8 cellular contexts compared by ENCODE assay signal in the genomic region with DNA sequence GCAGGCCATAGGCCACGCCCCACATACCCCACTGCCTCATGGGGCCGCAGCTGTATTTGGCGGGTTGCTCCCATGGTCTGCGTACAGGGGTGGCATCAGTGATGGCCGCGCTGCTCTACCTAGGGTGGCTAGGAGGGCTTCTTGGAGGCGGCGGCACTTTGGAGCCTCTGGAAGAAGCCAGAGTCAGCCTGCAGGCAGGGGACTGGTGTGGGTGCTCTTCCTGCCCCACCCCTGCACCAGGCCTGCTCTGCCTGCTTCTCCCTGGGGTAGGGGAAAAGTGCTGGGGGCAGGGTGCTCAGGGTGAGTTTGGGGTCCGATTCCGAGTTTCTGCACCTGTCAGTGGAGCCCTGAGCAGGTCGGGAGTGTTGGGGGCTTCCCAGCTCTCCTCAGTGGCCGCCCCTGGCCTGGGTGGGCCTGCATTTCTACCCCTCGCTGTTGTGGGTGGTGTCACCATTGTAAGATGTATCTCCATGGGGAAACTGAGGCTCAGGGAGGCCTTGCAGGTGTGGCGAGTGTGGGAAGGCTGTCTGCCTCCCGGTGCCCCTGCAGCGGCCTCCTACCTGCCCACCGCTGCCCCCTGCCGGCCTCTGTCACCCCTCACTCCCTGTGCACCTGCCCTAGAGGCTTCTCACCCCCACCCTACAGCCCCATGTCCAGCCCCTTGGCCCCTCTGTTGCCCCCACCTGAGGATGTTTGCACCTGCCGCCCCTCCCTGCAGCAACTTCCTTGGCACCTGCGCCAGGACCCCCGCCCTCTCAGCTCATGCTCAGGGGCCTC. TPM values are rescaled to one million over a fixed set of nuclear protein-coding genes. Genes with fewer than 3 reads are reported as not detected.
DNase-seq lines count a peak whose midpoint lies in the region; ATAC-seq and TF ChIP-seq lines count a peak whose summit lies in the region.

No MANE protein-coding gene starts in this region.

- H3K27ac Mint-ChIP-seq in activated naive CD4-positive, alpha-beta T cell treated with anti-CD3 and anti-CD28 coated beads, Interleukin-2, amount 10 ng/mL, durations not matched to agents 7 days and 5 days = no peak overlapping the region
- H3K27ac Mint-ChIP-seq in naive thymus-derived CD8-positive, alpha-beta T cell = no peak overlapping the region

- no peak overlapping the region for H3K27ac ChIP-seq in OCI-LY1 (ENCODE audit: low read depth, low read length, poor library complexity, severe bottlenecking)

- TF ChIP-seq CTCF in BE2C (IDR thresholded peaks at IDR 0.05; ENCODE audit: low read depth, low read length) (peak; percentile 58), OCI-LY1 (IDR thresholded peaks at IDR 0.05; ENCODE audit: low read length) (peak; percentile 53)

- peaks cover 32% of the 10 kb centered on the region for H3K27me3 Mint-ChIP-seq in activated naive CD4-positive, alpha-beta T cell treated with anti-CD3 and anti-CD28 coated beads, Interleukin-2, amount 10 ng/mL, durations not matched to agents 7 days and 5 days
- H3K27me3 Mint-ChIP-seq in naive thymus-derived CD8-positive, alpha-beta T cell = peaks cover 1 to 57% (median 14%) of the 10 kb centered on the region in 5 donors

- H3K9ac ChIP-seq in OCI-LY1 (ENCODE audit: low read length) = no peak overlapping the region

- no peaks in the 10 kb centered on the region for H3K36me3 ChIP-seq in BE2C
- H3K36me3 ChIP-seq in OCI-LY1 (ENCODE audit: insufficient read depth, low read length) = no peaks in the 10 kb centered on the region

- no peaks in the 10 kb centered on the region for H3K79me2 ChIP-seq in OCI-LY1 (ENCODE audit: insufficient read depth, low read length)

- ATAC-seq in naive thymus-derived CD8-positive, alpha-beta T cell = peak; percentile 65 to 72

- no peaks in the 10 kb centered on the region for H3K4me1 ChIP-seq in BE2C
- no peaks in the 10 kb centered on the region for H3K4me1 ChIP-seq in OCI-LY1 (ENCODE audit: insufficient read depth, low read length, severe bottlenecking)

- POLR2A ChIA-PET in naive thymus-derived CD8-positive, alpha-beta T cell (lab: Charles Lee) = no interaction called here

- H3K36me3 Mint-ChIP-seq in activated naive CD4-positive, alpha-beta T cell treated with anti-CD3 and anti-CD28 coated beads, Interleukin-2, amount 10 ng/mL, durations not matched to agents 7 days and 5 days = no peaks in the 10 kb centered on the region
- H3K36me3 Mint-ChIP-seq in naive thymus-derived CD8-positive, alpha-beta T cell = no peaks in the 10 kb centered on the region

- H3K9me3 ChIP-seq in BE2C = no peaks in the 10 kb centered on the region
- no peaks in the 10 kb centered on the region for H3K9me3 ChIP-seq in OCI-LY1 (ENCODE audit: low read length)

- peaks cover 13% of the 10 kb centered on the region for H3K4me1 Mint-ChIP-seq in activated naive CD4-positive, alpha-beta T cell treated with anti-CD3 and anti-CD28 coated beads, Interleukin-2, amount 10 ng/mL, durations not matched to agents 7 days and 5 days
- peaks cover 5 to 14% (median 10%) of the 10 kb centered on the region in 4 donors for H3K4me1 Mint-ChIP-seq in naive thymus-derived CD8-positive, alpha-beta T cell

- H3K4me3 ChIP-seq in BE2C (ENCODE audit: low read depth, low read length) (no peak overlapping the region), OCI-LY1 (ENCODE audit: low read depth, low read length, poor library complexity, severe bottlenecking) (no peak overlapping the region)

- no peak overlapping the region for H2AFZ ChIP-seq in OCI-LY1 (ENCODE audit: low read length)

- H3K4me3 Mint-ChIP-seq in activated naive CD4-positive, alpha-beta T cell treated with anti-CD3 and anti-CD28 coated beads, Interleukin-2, amount 10 ng/mL, durations not matched to agents 7 days and 5 days = no peak overlapping the region
- peak overlapping the region in 1 of 10 donors; percentile 62 for H3K4me3 Mint-ChIP-seq in naive thymus-derived CD8-positive, alpha-beta T cell

- no peaks in the 10 kb centered on the region for H3K9me3 Mint-ChIP-seq in activated naive CD4-positive, alpha-beta T cell treated with anti-CD3 and anti-CD28 coated beads, Interleukin-2, amount 10 ng/mL, durations not matched to agents 7 days and 5 days
- peaks cover 0 to 3% (median 0%) of the 10 kb centered on the region in 9 donors for H3K9me3 Mint-ChIP-seq in naive thymus-derived CD8-positive, alpha-beta T cell

- CTCF ChIA-PET in activated naive CD4-positive, alpha-beta T cell treated with anti-CD3 and anti-CD28 coated beads, Interleukin-2, amount 10 ng/mL, durations not matched to agents 7 days and 5 days (lab: Charles Lee) = interaction anchor here (1.3 kb wide), 1 partner anchor 22 kb away, joined by 3 read pairs; no protein-coding TSS in a partner anchor

- no peaks in the 10 kb centered on the region for H4K20me1 ChIP-seq in OCI-LY1 (ENCODE audit: insufficient read depth, low read length)

- H3K9me2 ChIP-seq in OCI-LY1 (ENCODE audit: low read depth, low read length) = no peaks in the 10 kb centered on the region

- H3F3A ChIP-seq in OCI-LY1 (ENCODE audit: insufficient read depth, low read length) = no peaks in the 10 kb centered on the region

- no peak overlapping the region for H3K4me2 ChIP-seq in OCI-LY1 (ENCODE audit: low read length)

- H3K27me3 ChIP-seq in BE2C (peaks cover 5% of the 10 kb centered on the region), OCI-LY1 (ENCODE audit: insufficient read depth, low read length) (peaks cover 31% of the 10 kb centered on the region)

- DNase-seq in BE2C = peak; percentile 76
- DNase-seq in activated naive CD4-positive, alpha-beta T cell treated with anti-CD3 and anti-CD28 coated beads, Interleukin-2, amount 10 ng/mL, durations not matched to agents 7 days and 5 days = peak; percentile 70
- peak in 7 of 10 donors; percentile 16 to 54 (median 42) for DNase-seq in naive thymus-derived CD8-positive, alpha-beta T cell
- DNase-seq in SHP77 treated with DMSO at 0.1 percent for 48 hours (lab: John Stamatoyannopoulos, UW) = no peak
- no peak for DNase-seq in NCI-H1930 (lab: John Stamatoyannopoulos, UW)
- DNase-seq in middle frontal gyrus (ENCODE audit: extremely low spot score, low spot score) = no peak
- DNase-seq in pons (ENCODE audit: low spot score) = no peak

RNA-seq across cellular contexts. Expression of gene CEP170B, which starts 5.5 kb away (rescaled TPM):
- polyA plus RNA-seq in BE2C (2012; ENCODE audit: insufficient read depth, insufficient read length, low read depth) = 3.4 TPM
- 1 to 10 TPM; 4.6 to 4.8 TPM for total RNA-seq in naive thymus-derived CD8-positive, alpha-beta T cell
- polyA plus RNA-seq in naive thymus-derived CD8-positive, alpha-beta T cell = under 1 TPM in 2 of 3 donors, not detected in 1; 0.03 to 0.05 TPM

RNA-seq across cellular contexts. Expression of gene PLD4, which starts 54.1 kb away (rescaled TPM):
- 1.9 TPM for polyA plus RNA-seq in BE2C (2012; ENCODE audit: insufficient read depth, insufficient read length, low read depth)
- total RNA-seq in naive thymus-derived CD8-positive, alpha-beta T cell = 1 to 10 TPM; 1.2 to 2.2 TPM
- polyA plus RNA-seq in naive thymus-derived CD8-positive, alpha-beta T cell = under 1 TPM in 2 of 3 donors, not detected in 1; 0.08 to 0.13 TPM

Comparison
In these comparisons a context has a peak if more than half of its experiments do, and no peak if none do; other contexts are left out.
1. DNase-seq: peak in BE2C (single experiment), activated naive CD4-positive, alpha-beta T cell treated with anti-CD3 and anti-CD28 coated beads, Interleukin-2, amount 10 ng/mL, durations not matched to agents 7 days and 5 days (single experiment) and naive thymus-derived CD8-positive, alpha-beta T cell (7 of 10); none in SHP77 treated with DMSO at 0.1 percent for 48 hours (single experiment), NCI-H1930 (0 of 2), middle frontal gyrus (single experiment) and pons (single experiment).